Comparison of ENCODE assay signal across 1 cellular context in the genomic region with DNA sequence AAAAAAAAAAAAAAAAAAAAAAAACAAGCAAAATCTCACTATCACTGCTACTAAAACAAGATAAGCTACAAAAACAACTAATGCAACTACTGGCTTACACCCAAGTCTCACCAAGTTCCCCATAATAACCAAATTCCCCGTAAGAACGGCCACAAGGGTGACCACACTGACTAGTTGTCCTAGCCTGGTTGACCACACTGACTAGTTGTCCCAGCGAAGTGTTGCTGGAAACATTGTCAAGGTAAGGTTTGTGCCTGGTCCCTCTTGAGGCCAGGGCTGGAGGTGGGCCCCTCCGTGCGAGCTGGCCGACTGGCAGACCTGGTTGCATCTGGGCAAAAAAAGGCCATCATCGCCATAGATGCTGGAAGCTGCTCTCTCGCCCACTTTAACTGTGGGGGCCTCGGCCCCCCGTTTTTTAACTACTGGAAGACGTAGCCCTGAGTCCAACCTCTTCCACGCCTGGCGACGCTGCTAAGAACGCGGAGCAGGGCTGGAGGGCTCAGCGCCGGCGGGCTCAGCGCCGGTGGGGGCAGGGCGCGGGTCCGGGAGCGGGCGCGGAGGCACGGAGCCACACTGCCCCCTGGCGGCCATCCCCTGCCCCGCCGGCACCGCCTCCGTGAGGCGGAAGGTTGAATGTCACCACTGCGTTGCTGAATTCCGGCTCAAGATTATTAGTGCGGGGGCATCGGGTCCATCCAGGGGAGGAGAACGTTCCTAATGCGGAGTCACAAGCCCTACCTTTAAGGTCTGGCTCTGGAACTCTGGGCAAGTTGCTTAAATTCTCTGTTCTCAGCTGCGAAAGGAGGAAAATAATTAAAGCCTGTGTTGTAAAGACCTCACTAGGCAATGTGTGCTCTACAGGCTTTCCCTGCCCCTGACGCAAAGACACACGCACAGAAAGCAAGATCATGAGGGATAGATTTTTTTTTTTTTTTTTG.
TF ChIP-seq lines count a peak whose summit lies in the region.

No MANE protein-coding gene starts in this region.

TF ChIP-seq in HepG2, 621 proteins besides CTCF, POLR2A, EP300 and RAD21 (continued from another document and continues in another):
- TF ChIP-seq, protein P1, sequence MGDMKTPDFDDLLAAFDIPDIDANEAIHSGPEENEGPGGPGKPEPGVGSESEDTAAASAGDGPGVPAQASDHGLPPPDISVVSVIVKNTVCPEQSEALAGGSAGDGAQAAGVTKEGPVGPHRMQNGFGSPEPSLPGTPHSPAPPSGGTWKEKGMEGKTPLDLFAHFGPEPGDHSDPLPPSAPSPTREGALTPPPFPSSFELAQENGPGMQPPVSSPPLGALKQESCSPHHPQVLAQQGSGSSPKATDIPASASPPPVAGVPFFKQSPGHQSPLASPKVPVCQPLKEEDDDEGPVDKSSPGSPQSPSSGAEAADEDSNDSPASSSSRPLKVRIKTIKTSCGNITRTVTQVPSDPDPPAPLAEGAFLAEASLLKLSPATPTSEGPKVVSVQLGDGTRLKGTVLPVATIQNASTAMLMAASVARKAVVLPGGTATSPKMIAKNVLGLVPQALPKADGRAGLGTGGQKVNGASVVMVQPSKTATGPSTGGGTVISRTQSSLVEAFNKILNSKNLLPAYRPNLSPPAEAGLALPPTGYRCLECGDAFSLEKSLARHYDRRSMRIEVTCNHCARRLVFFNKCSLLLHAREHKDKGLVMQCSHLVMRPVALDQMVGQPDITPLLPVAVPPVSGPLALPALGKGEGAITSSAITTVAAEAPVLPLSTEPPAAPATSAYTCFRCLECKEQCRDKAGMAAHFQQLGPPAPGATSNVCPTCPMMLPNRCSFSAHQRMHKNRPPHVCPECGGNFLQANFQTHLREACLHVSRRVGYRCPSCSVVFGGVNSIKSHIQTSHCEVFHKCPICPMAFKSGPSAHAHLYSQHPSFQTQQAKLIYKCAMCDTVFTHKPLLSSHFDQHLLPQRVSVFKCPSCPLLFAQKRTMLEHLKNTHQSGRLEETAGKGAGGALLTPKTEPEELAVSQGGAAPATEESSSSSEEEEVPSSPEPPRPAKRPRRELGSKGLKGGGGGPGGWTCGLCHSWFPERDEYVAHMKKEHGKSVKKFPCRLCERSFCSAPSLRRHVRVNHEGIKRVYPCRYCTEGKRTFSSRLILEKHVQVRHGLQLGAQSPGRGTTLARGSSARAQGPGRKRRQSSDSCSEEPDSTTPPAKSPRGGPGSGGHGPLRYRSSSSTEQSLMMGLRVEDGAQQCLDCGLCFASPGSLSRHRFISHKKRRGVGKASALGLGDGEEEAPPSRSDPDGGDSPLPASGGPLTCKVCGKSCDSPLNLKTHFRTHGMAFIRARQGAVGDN (CRISPR knock-in tag; IDR thresholded peaks at IDR 0.05) = peak; percentile 84
- TF ChIP-seq GTF2F1 (IDR thresholded peaks at IDR 0.05; ENCODE audit: low read length) = no peak
- no peak for TF ChIP-seq HHEX (CRISPR knock-in tag; IDR thresholded peaks at IDR 0.05)
- TF ChIP-seq ZNF501 (CRISPR knock-in tag; IDR thresholded peaks at IDR 0.05) = peak; percentile 23; the same call in 1 of the 2 replicates
- TF ChIP-seq ZNF720 (CRISPR knock-in tag; IDR thresholded peaks at IDR 0.05) = no peak
- no peak for TF ChIP-seq ZNF382 (CRISPR knock-in tag; IDR thresholded peaks at IDR 0.05; ENCODE audit: borderline replicate concordance)
- no peak for TF ChIP-seq PRMT3 (CRISPR knock-in tag; IDR thresholded peaks at IDR 0.05; ENCODE audit: borderline replicate concordance, low read depth)
- TF ChIP-seq SP140L (CRISPR knock-in tag; IDR thresholded peaks at IDR 0.05; ENCODE audit: borderline replicate concordance) = no peak
- peak; percentile 19; the same call in 1 of the 2 replicates for TF ChIP-seq MYC (CRISPR knock-in tag; IDR thresholded peaks at IDR 0.05; ENCODE audit: borderline replicate concordance)
- TF ChIP-seq, protein P2, sequence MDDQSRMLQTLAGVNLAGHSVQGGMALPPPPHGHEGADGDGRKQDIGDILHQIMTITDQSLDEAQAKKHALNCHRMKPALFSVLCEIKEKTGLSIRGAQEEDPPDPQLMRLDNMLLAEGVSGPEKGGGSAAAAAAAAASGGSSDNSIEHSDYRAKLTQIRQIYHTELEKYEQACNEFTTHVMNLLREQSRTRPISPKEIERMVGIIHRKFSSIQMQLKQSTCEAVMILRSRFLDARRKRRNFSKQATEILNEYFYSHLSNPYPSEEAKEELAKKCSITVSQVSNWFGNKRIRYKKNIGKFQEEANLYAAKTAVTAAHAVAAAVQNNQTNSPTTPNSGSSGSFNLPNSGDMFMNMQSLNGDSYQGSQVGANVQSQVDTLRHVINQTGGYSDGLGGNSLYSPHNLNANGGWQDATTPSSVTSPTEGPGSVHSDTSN (CRISPR knock-in tag; IDR thresholded peaks at IDR 0.05; ENCODE audit: borderline replicate concordance) = no peak
- TF ChIP-seq, protein P3, sequence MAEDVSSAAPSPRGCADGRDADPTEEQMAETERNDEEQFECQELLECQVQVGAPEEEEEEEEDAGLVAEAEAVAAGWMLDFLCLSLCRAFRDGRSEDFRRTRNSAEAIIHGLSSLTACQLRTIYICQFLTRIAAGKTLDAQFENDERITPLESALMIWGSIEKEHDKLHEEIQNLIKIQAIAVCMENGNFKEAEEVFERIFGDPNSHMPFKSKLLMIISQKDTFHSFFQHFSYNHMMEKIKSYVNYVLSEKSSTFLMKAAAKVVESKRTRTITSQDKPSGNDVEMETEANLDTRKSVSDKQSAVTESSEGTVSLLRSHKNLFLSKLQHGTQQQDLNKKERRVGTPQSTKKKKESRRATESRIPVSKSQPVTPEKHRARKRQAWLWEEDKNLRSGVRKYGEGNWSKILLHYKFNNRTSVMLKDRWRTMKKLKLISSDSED (CRISPR knock-in tag; IDR thresholded peaks at IDR 0.05) = no peak
- no peak for TF ChIP-seq HDAC6 (IDR thresholded peaks at IDR 0.05; ENCODE audit: low read depth, low read length)
- no peak for TF ChIP-seq ZFP36 (IDR thresholded peaks at IDR 0.05; ENCODE audit: borderline replicate concordance, low read depth, low read length, partially characterized antibody)
- no peak for TF ChIP-seq ZBTB21 (CRISPR knock-in tag; IDR thresholded peaks at IDR 0.05)
- TF ChIP-seq, protein P4, sequence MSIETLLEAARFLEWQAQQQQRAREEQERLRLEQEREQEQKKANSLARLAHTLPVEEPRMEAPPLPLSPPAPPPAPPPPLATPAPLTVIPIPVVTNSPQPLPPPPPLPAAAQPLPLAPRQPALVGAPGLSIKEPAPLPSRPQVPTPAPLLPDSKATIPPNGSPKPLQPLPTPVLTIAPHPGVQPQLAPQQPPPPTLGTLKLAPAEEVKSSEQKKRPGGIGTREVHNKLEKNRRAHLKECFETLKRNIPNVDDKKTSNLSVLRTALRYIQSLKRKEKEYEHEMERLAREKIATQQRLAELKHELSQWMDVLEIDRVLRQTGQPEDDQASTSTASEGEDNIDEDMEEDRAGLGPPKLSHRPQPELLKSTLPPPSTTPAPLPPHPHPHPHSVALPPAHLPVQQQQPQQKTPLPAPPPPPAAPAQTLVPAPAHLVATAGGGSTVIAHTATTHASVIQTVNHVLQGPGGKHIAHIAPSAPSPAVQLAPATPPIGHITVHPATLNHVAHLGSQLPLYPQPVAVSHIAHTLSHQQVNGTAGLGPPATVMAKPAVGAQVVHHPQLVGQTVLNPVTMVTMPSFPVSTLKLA (IDR thresholded peaks at IDR 0.05) = no peak
- TF ChIP-seq, protein P5, sequence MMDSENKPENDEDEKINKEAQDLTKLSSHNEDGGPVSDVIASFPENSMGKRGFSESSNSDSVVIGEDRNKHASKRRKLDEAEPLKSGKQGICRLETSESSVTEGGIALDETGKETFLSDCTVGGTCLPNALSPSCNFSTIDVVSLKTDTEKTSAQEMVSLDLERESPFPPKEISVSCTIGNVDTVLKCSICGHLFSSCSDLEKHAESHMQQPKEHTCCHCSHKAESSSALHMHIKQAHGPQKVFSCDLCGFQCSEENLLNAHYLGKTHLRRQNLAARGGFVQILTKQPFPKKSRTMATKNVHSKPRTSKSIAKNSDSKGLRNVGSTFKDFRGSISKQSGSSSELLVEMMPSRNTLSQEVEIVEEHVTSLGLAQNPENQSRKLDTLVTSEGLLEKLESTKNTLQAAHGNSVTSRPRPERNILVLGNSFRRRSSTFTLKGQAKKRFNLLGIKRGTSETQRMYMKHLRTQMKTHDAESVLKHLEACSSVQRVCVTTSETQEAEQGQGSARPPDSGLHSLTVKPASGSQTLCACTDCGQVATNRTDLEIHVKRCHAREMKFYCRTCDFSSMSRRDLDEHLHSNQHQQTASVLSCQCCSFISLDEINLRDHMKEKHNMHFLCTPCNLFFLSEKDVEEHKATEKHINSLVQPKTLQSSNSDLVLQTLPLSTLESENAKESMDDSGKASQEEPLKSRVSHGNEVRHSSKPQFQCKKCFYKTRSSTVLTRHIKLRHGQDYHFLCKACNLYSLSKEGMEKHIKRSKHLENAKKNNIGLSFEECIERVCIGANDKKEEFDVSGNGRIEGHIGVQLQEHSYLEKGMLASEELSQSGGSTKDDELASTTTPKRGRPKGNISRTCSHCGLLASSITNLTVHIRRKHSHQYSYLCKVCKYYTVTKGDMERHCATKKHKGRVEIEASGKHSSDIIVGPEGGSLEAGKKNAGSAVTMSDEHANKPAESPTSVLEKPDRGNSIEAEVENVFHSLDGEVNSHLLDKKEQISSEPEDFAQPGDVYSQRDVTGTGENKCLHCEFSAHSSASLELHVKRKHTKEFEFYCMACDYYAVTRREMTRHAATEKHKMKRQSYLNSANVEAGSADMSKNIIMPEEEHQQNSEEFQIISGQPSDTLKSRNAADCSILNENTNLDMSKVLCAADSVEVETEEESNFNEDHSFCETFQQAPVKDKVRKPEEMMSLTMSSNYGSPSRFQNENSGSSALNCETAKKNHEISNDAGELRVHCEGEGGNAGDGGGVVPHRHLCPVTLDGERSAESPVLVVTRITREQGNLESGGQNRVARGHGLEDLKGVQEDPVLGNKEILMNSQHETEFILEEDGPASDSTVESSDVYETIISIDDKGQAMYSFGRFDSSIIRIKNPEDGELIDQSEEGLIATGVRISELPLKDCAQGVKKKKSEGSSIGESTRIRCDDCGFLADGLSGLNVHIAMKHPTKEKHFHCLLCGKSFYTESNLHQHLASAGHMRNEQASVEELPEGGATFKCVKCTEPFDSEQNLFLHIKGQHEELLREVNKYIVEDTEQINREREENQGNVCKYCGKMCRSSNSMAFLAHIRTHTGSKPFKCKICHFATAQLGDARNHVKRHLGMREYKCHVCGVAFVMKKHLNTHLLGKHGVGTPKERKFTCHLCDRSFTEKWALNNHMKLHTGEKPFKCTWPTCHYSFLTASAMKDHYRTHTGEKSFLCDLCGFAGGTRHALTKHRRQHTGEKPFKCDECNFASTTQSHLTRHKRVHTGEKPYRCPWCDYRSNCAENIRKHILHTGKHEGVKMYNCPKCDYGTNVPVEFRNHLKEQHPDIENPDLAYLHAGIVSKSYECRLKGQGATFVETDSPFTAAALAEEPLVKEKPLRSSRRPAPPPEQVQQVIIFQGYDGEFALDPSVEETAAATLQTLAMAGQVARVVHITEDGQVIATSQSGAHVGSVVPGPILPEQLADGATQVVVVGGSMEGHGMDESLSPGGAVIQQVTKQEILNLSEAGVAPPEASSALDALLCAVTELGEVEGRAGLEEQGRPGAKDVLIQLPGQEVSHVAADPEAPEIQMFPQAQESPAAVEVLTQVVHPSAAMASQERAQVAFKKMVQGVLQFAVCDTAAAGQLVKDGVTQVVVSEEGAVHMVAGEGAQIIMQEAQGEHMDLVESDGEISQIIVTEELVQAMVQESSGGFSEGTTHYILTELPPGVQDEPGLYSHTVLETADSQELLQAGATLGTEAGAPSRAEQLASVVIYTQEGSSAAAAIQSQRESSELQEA (CRISPR knock-in tag; IDR thresholded peaks at IDR 0.05; ENCODE audit: not compliant biosample characterization) = no peak
- no peak for TF ChIP-seq ZNF781 (CRISPR knock-in tag; IDR thresholded peaks at IDR 0.05; ENCODE audit: borderline replicate concordance, not compliant biosample characterization)
- TF ChIP-seq HDAC1 (CRISPR knock-in tag; IDR thresholded peaks at IDR 0.05) = peak; percentile 32; the same call in 1 of the 2 replicates
- TF ChIP-seq MED8 (CRISPR knock-in tag; IDR thresholded peaks at IDR 0.05; ENCODE audit: insufficient replicate concordance) = no peak
- TF ChIP-seq, protein P6, sequence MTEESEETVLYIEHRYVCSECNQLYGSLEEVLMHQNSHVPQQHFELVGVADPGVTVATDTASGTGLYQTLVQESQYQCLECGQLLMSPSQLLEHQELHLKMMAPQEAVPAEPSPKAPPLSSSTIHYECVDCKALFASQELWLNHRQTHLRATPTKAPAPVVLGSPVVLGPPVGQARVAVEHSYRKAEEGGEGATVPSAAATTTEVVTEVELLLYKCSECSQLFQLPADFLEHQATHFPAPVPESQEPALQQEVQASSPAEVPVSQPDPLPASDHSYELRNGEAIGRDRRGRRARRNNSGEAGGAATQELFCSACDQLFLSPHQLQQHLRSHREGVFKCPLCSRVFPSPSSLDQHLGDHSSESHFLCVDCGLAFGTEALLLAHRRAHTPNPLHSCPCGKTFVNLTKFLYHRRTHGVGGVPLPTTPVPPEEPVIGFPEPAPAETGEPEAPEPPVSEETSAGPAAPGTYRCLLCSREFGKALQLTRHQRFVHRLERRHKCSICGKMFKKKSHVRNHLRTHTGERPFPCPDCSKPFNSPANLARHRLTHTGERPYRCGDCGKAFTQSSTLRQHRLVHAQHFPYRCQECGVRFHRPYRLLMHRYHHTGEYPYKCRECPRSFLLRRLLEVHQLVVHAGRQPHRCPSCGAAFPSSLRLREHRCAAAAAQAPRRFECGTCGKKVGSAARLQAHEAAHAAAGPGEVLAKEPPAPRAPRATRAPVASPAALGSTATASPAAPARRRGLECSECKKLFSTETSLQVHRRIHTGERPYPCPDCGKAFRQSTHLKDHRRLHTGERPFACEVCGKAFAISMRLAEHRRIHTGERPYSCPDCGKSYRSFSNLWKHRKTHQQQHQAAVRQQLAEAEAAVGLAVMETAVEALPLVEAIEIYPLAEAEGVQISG (CRISPR knock-in tag; IDR thresholded peaks at IDR 0.05) = peak; percentile 63
- TF ChIP-seq, protein P7, sequence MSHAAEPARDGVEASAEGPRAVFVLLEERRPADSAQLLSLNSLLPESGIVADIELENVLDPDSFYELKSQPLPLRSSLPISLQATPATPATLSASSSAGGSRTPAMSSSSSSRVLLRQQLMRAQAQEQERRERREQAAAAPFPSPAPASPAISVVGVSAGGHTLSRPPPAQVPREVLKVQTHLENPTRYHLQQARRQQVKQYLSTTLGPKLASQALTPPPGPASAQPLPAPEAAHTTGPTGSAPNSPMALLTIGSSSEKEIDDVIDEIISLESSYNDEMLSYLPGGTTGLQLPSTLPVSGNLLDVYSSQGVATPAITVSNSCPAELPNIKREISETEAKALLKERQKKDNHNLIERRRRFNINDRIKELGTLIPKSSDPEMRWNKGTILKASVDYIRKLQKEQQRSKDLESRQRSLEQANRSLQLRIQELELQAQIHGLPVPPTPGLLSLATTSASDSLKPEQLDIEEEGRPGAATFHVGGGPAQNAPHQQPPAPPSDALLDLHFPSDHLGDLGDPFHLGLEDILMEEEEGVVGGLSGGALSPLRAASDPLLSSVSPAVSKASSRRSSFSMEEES (CRISPR knock-in tag; IDR thresholded peaks at IDR 0.05) = no peak
- TF ChIP-seq SETDB1 (CRISPR knock-in tag; IDR thresholded peaks at IDR 0.05; ENCODE audit: borderline replicate concordance) = no peak
- no peak for TF ChIP-seq CBFB (CRISPR knock-in tag; IDR thresholded peaks at IDR 0.05)
- TF ChIP-seq KDM3A (CRISPR knock-in tag; IDR thresholded peaks at IDR 0.05; ENCODE audit: low read depth) = no peak
- TF ChIP-seq, protein P8, sequence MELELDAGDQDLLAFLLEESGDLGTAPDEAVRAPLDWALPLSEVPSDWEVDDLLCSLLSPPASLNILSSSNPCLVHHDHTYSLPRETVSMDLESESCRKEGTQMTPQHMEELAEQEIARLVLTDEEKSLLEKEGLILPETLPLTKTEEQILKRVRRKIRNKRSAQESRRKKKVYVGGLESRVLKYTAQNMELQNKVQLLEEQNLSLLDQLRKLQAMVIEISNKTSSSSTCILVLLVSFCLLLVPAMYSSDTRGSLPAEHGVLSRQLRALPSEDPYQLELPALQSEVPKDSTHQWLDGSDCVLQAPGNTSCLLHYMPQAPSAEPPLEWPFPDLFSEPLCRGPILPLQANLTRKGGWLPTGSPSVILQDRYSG (CRISPR knock-in tag; IDR thresholded peaks at IDR 0.05) = no peak
- 0 out of 2 replicates have a peak, but pooled peaks have one; percentile 27 for TF ChIP-seq RNF2 (conservative IDR thresholded peaks at IDR 0.05; ENCODE audit: low read depth)
